Comparison of ENCODE assay signal across 39 cellular contexts in genomic region chr21:39750670-39751069, GRCh38. TPM values are rescaled to one million over a fixed set of nuclear protein-coding genes. Genes with fewer than 3 reads are reported as not detected.
"Had no signal": no experiment of that assay in that cellular context is flagged by ENCODE, and none has a peak within 500 bp of the region (broad histone marks: within the 10 kb centered on the region; RNA-seq: fewer than 3 reads in every experiment).

No MANE protein-coding gene starts in this region.

- H3K4me3 ChIP-seq: ascending aorta, cardiac muscle cell had no signal

- H3K27ac ChIP-seq: ascending aorta, cardiac muscle cell, VCaP had no signal

- H3K36me3 ChIP-seq: ascending aorta, cardiac muscle cell had no signal

- H3K36me3 Mint-ChIP-seq: activated CD4-positive, alpha-beta memory T cell treated with anti-CD3 and anti-CD28 coated beads for 36 hours; activated naive CD4-positive, alpha-beta T cell treated with anti-CD3 and anti-CD28 coated beads, Interleukin-2, amount 10 ng/mL, durations not matched to agents 7 days and 5 days; activated naive CD4-positive, alpha-beta T cell treated with anti-CD3 and anti-CD28 coated beads, Interleukin-2, amount 50 U/mL, for 24 hours; activated naive CD8-positive, alpha-beta T cell; activated naive CD8-positive, alpha-beta T cell treated with anti-CD3 and anti-CD28 coated beads, Interleukin-2, amount 10 ng/mL, durations not matched to agents 7 days and 5 days; brain had no signal

- H3K9me3 Mint-ChIP-seq: activated CD4-positive, alpha-beta T cell treated with anti-CD3 and anti-CD28 coated beads, Interleukin-2, amount 10 ng/mL, durations not matched to agents 24 days and 14 days; activated naive CD4-positive, alpha-beta T cell treated with anti-CD3 and anti-CD28 coated beads, Interleukin-2, amount 10 ng/mL, durations not matched to agents 7 days and 5 days; activated naive CD4-positive, alpha-beta T cell treated with anti-CD3 and anti-CD28 coated beads, Interleukin-2, amount 50 U/mL, for 24 hours had no signal

- H3K27me3 ChIP-seq: ascending aorta, cardiac muscle cell had no signal

- H3K4me1 Mint-ChIP-seq: activated B cell treated with CpG ODN at 0.5 μM for 24 hours; activated CD4-positive, alpha-beta T cell treated with anti-CD3 and anti-CD28 coated beads, Interleukin-2, amount 10 ng/mL, durations not matched to agents 24 days and 14 days; activated naive CD4-positive, alpha-beta T cell treated with anti-CD3 and anti-CD28 coated beads, Interleukin-2, amount 10 ng/mL, durations not matched to agents 7 days and 5 days; activated naive CD4-positive, alpha-beta T cell treated with anti-CD3 and anti-CD28 coated beads, Interleukin-2, amount 50 U/mL, for 24 hours; activated naive CD8-positive, alpha-beta T cell treated with anti-CD3 and anti-CD28 coated beads, Interleukin-2, amount 10 ng/mL, durations not matched to agents 7 days and 5 days; activated naive CD8-positive, alpha-beta T cell treated with anti-CD3 and anti-CD28 coated beads, Interleukin-2, amount 50 U/mL, for 24 hours; activated T-helper 17 cell treated with anti-CD3 and anti-CD28 coated beads, Interleukin-2, amount 50 U/mL, for 72 hours; brain; central memory CD8-positive, alpha-beta T cell had no signal

- H3K4me1 ChIP-seq: ascending aorta had no signal

- H3K27ac Mint-ChIP-seq: activated B cell treated with CpG ODN at 0.5 μM for 24 hours; activated CD4-positive, alpha-beta memory T cell treated with anti-CD3 and anti-CD28 coated beads for 36 hours; activated CD4-positive, alpha-beta T cell treated with anti-CD3 and anti-CD28 coated beads, Interleukin-2, amount 10 ng/mL, durations not matched to agents 24 days and 14 days; activated CD8-positive, alpha-beta T cell treated with anti-CD3 and anti-CD28 coated beads for 36 hours; activated naive CD4-positive, alpha-beta T cell treated with anti-CD3 and anti-CD28 coated beads, Interleukin-2, amount 10 ng/mL, durations not matched to agents 7 days and 5 days; activated naive CD4-positive, alpha-beta T cell treated with anti-CD3 and anti-CD28 coated beads, Interleukin-2, amount 50 U/mL, for 24 hours; activated naive CD8-positive, alpha-beta T cell; activated naive CD8-positive, alpha-beta T cell treated with anti-CD3 and anti-CD28 coated beads, Interleukin-2, amount 10 ng/mL, durations not matched to agents 7 days and 5 days; activated naive CD8-positive, alpha-beta T cell treated with anti-CD3 and anti-CD28 coated beads, Interleukin-2, amount 50 U/mL, for 24 hours; activated T-cell treated with anti-CD3 and anti-CD28 coated beads, Interleukin-2, amount 50 U/mL, for 72 hours; activated T-helper 1 cell treated with anti-CD3 and anti-CD28 coated beads, Interleukin-12 subunit alpha, Interleukin-12 subunit beta, Interleukin-2, Interleukin-4 antibody, amounts not matched to agents 30 ng/mL and 10 ng/mL and 1 ng/mL, durations not matched to agents 14 hours and 24 hours and 36 hours; activated T-helper 17 cell treated with anti-CD3 and anti-CD28 coated beads, Interleukin-2, amount 50 U/mL, for 72 hours; brain; T-helper 1 cell treated with Interleukin-12 subunit alpha and Interleukin-12 subunit beta and Interleukin-4 antibody, amounts not matched to agents 30 μg/mL and 1 μg/mL, for 36 hours; T-helper 2 cell treated with Interferon-gamma antibody and Interleukin-4, amounts not matched to agents 5 μg/mL and 100 μg/mL, for 36 hours had no signal

- H3K27me3 Mint-ChIP-seq: activated B cell treated with CpG ODN at 0.5 μM for 24 hours; activated CD4-positive, alpha-beta memory T cell treated with anti-CD3 and anti-CD28 coated beads for 36 hours; activated CD4-positive, alpha-beta T cell treated with anti-CD3 and anti-CD28 coated beads, Interleukin-2, amount 10 ng/mL, durations not matched to agents 24 days and 14 days; activated CD8-positive, alpha-beta T cell treated with anti-CD3 and anti-CD28 coated beads for 36 hours; activated naive CD4-positive, alpha-beta T cell treated with anti-CD3 and anti-CD28 coated beads, Interleukin-2, amount 10 ng/mL, durations not matched to agents 7 days and 5 days; activated naive CD8-positive, alpha-beta T cell; activated naive CD8-positive, alpha-beta T cell treated with anti-CD3 and anti-CD28 coated beads, Interleukin-2, amount 10 ng/mL, durations not matched to agents 7 days and 5 days; activated naive CD8-positive, alpha-beta T cell treated with anti-CD3 and anti-CD28 coated beads, Interleukin-2, amount 50 U/mL, for 24 hours; activated T-helper 17 cell treated with anti-CD3 and anti-CD28 coated beads, Interleukin-2, amount 50 U/mL, for 72 hours; central memory CD8-positive, alpha-beta T cell had no signal

- H3K4me3 Mint-ChIP-seq: activated B cell treated with CpG ODN at 0.5 μM for 24 hours; activated CD4-positive, alpha-beta memory T cell treated with anti-CD3 and anti-CD28 coated beads for 36 hours; activated CD4-positive, alpha-beta T cell treated with anti-CD3 and anti-CD28 coated beads, Interleukin-2, amount 10 ng/mL, durations not matched to agents 24 days and 14 days; activated CD8-positive, alpha-beta T cell treated with anti-CD3 and anti-CD28 coated beads for 36 hours; activated naive CD4-positive, alpha-beta T cell treated with anti-CD3 and anti-CD28 coated beads, Interleukin-2, amount 10 ng/mL, durations not matched to agents 7 days and 5 days; activated naive CD4-positive, alpha-beta T cell treated with anti-CD3 and anti-CD28 coated beads, Interleukin-2, amount 50 U/mL, for 24 hours; activated naive CD8-positive, alpha-beta T cell; activated naive CD8-positive, alpha-beta T cell treated with anti-CD3 and anti-CD28 coated beads, Interleukin-2, amount 10 ng/mL, durations not matched to agents 7 days and 5 days; activated naive CD8-positive, alpha-beta T cell treated with anti-CD3 and anti-CD28 coated beads, Interleukin-2, amount 50 U/mL, for 24 hours; activated T-cell treated with anti-CD3 and anti-CD28 coated beads, Interleukin-2, amount 50 U/mL, for 4 hours; activated T-cell treated with anti-CD3 and anti-CD28 coated beads, Interleukin-2, amount 50 U/mL, for 72 hours; activated T-helper 1 cell treated with anti-CD3 and anti-CD28 coated beads, Interleukin-12 subunit alpha, Interleukin-12 subunit beta, Interleukin-2, Interleukin-4 antibody, amounts not matched to agents 30 ng/mL and 10 ng/mL and 1 ng/mL, durations not matched to agents 14 hours and 24 hours and 36 hours; activated T-helper 17 cell treated with anti-CD3 and anti-CD28 coated beads, Interleukin-2, amount 50 U/mL, for 72 hours; brain; central memory CD8-positive, alpha-beta T cell; T-helper 1 cell treated with Interleukin-12 subunit alpha and Interleukin-12 subunit beta and Interleukin-4 antibody, amounts not matched to agents 30 μg/mL and 1 μg/mL, for 36 hours; T-helper 2 cell treated with Interferon-gamma antibody and Interleukin-4, amounts not matched to agents 5 μg/mL and 100 μg/mL, for 36 hours had no signal

- DNase-seq: activated B cell treated with CpG ODN at 0.5 μM for 24 hours; activated CD4-positive, alpha-beta memory T cell treated with anti-CD3 and anti-CD28 coated beads for 36 hours; activated CD4-positive, alpha-beta T cell treated with anti-CD3 and anti-CD28 coated beads for 4 hours; activated CD4-positive, alpha-beta T cell treated with anti-CD3 and anti-CD28 coated beads, Interleukin-2, amount 10 ng/mL, durations not matched to agents 24 days and 14 days; activated CD4-positive, alpha-beta T cell treated with anti-CD3 and anti-CD28 coated beads, Interleukin-2, amount 50 U/mL, for 1 hour; activated CD4-positive, alpha-beta T cell treated with anti-CD3 and anti-CD28 coated beads, Interleukin-2, amount 50 U/mL, for 4 hours; activated CD4-positive, CD25-positive, alpha-beta regulatory T cell treated with anti-CD3 and anti-CD28 coated beads, Interleukin-2, amount 50 U/mL, for 72 hours; activated CD8-positive, alpha-beta memory T cell treated with anti-CD3 and anti-CD28 coated beads, Interleukin-2, amount 50 U/mL, for 4 hours; activated CD8-positive, alpha-beta T cell treated with anti-CD3 and anti-CD28 coated beads for 36 hours; activated effector memory CD4-positive, alpha-beta T cell treated with anti-CD3 and anti-CD28 coated beads, Interleukin-2, amount 50 U/mL, for 16 hours; activated gamma-delta T cell treated with Interleukin-2 at 50 U/mL for 16 hours; activated naive CD4-positive, alpha-beta T cell; activated naive CD4-positive, alpha-beta T cell treated with anti-CD3 and anti-CD28 coated beads, Interleukin-2, amount 10 ng/mL, durations not matched to agents 7 days and 5 days; activated naive CD8-positive, alpha-beta T cell treated with anti-CD3 and anti-CD28 coated beads, Interleukin-2, amount 10 ng/mL, durations not matched to agents 7 days and 5 days; activated naive CD8-positive, alpha-beta T cell treated with anti-CD3 and anti-CD28 coated beads, Interleukin-2, amount 50 U/mL, for 24 hours; activated T-cell treated with anti-CD3 and anti-CD28 coated beads for 4 hours; activated T-cell treated with anti-CD3 and anti-CD28 coated beads, Interleukin-2, amount 50 U/mL, for 1 hour; activated T-cell treated with anti-CD3 and anti-CD28 coated beads, Interleukin-2, amount 50 U/mL, for 4 hours; activated T-cell treated with anti-CD3 and anti-CD28 coated beads, Interleukin-2, amount 50 U/mL, for 72 hours; amygdala; anterior cingulate cortex; caudate nucleus; SW 1271; T-helper 1 cell; T-helper 2 cell; T-helper 9 cell had no signal

- H3K9me3 ChIP-seq: ascending aorta had no signal

RNA-seq across cellular contexts. Expression of gene IGSF5, which starts 5.7 kb away (rescaled TPM):
- total RNA-seq: activated B cell treated with CpG ODN at 0.5 μM for 24 hours; activated CD4-positive, alpha-beta memory T cell treated with anti-CD3 and anti-CD28 coated beads for 36 hours; activated CD4-positive, alpha-beta T cell treated with anti-CD3 and anti-CD28 coated beads, Interleukin-2, amount 10 ng/mL, durations not matched to agents 24 days and 14 days; activated CD8-positive, alpha-beta memory T cell treated with anti-CD3 and anti-CD28 coated beads for 36 hours; activated CD8-positive, alpha-beta T cell treated with anti-CD3 and anti-CD28 coated beads for 36 hours; activated naive CD8-positive, alpha-beta T cell treated with anti-CD3 and anti-CD28 coated beads, Interleukin-2, amount 10 ng/mL, durations not matched to agents 7 days and 5 days; activated T-cell treated with anti-CD3 and anti-CD28 coated beads, Interleukin-2, amount 50 U/mL, for 4 hours; activated T-cell treated with anti-CD3 and anti-CD28 coated beads, Interleukin-2, amount 50 U/mL, for 72 hours; activated T-helper 1 cell treated with anti-CD3 and anti-CD28 coated beads, Interleukin-12 subunit alpha, Interleukin-12 subunit beta, Interleukin-2, Interleukin-4 antibody, amounts not matched to agents 30 ng/mL and 10 ng/mL and 1 ng/mL, durations not matched to agents 14 hours and 24 hours and 36 hours; activated T-helper 17 cell treated with anti-CD3 and anti-CD28 coated beads, Interleukin-2, amount 50 U/mL, for 72 hours; ascending aorta; bronchial epithelial cell had no signal
